6 cellular contexts compared by ENCODE assay signal in genomic region chr19:2235396-2236284, GRCh38. TPM values are rescaled to one million over a fixed set of nuclear protein-coding genes. Genes with fewer than 3 reads are reported as not detected.
DNase-seq lines count a peak whose midpoint lies in the region; ATAC-seq and TF ChIP-seq lines count a peak whose summit lies in the region.

No MANE protein-coding gene starts in this region.

- intact Hi-C loops in Right ventricle myocardium superior (cut with DNase I), result loop anchor here (5.0 kb wide), 2 partner anchors 37 to 78 kb away; no protein-coding TSS in a partner anchor

- peak overlapping the region; percentile 44 for H3K27ac ChIP-seq in temporal lobe (ENCODE audit: low read depth, low read length)

- ATAC-seq in HG02623 (IDR thresholded peaks at IDR 0.05; ENCODE audit: unreplicated experiment) (peak; percentile 7), Right ventricle myocardium superior (ENCODE audit: poor library complexity) (peak; percentile 7)

- DNase-seq in EL, result peak; percentile 25
- DNase-seq in Right ventricle myocardium superior, result no peak
- no peak for DNase-seq in epidermal melanocyte (ENCODE audit: insufficient read length, low spot score)

TF ChIP-seq in PFSK-1, 5 proteins besides CTCF, POLR2A, EP300 and RAD21:
- TF ChIP-seq SIN3A (IDR thresholded peaks at IDR 0.05; ENCODE audit: borderline replicate concordance, insufficient read depth, low read length) (peak; percentile 49; the same call in 1 of the 2 replicates), FOXP2 (optimal IDR thresholded peaks at IDR 0.05; ENCODE audit: borderline replicate concordance, extremely low read depth, extremely low read length, insufficient read depth) (no peak), REST (IDR thresholded peaks at IDR 0.05; ENCODE audit: insufficient read depth in 1 of 2, low read depth in 2 of 2, low read length in 2 of 2) (0 out of 4 replicates have a peak, but pooled peaks of 1 of the 2 experiments have one; percentile 22), TAF1 (IDR thresholded peaks at IDR 0.05; ENCODE audit: borderline replicate concordance, insufficient read depth, low read length) (no peak)

RNA-seq across cellular contexts. Expression of gene PLEKHJ1, which starts 0.5 kb away (rescaled TPM):
- 111 TPM for polyA plus RNA-seq in PFSK-1 (2012; ENCODE audit: insufficient read length, low read depth)
- 59.6 TPM for total RNA-seq in Right ventricle myocardium superior
- total RNA-seq in temporal lobe, result 42.0 TPM

RNA-seq across cellular contexts. Expression of gene SF3A2, which starts 1.0 kb away (rescaled TPM):
- 195 TPM for polyA plus RNA-seq in PFSK-1 (2012; ENCODE audit: insufficient read length, low read depth)
- total RNA-seq in Right ventricle myocardium superior (30.0 TPM), temporal lobe (36.6 TPM)

RNA-seq across cellular contexts. Expression of gene AMH, which starts 13.5 kb away (rescaled TPM):
- 47.2 TPM for polyA plus RNA-seq in PFSK-1 (2012; ENCODE audit: insufficient read length, low read depth)
- total RNA-seq in Right ventricle myocardium superior (0.24 TPM), temporal lobe (0.74 TPM)

RNA-seq across cellular contexts. Expression of gene JSRP1, which starts 20.6 kb away (rescaled TPM):
- polyA plus RNA-seq in PFSK-1 (2012; ENCODE audit: insufficient read length, low read depth), result not detected
- total RNA-seq in Right ventricle myocardium superior, result 0.35 TPM
- not detected for total RNA-seq in temporal lobe

RNA-seq across cellular contexts. Expression of gene PEAK3, which starts 46.3 kb away (rescaled TPM):
- 0.46 TPM for polyA plus RNA-seq in PFSK-1 (2012; ENCODE audit: insufficient read length, low read depth)
- total RNA-seq in Right ventricle myocardium superior (0.70 TPM), temporal lobe (under 0.01 TPM)
